1 cellular context compared by ENCODE assay signal in the genomic region with DNA sequence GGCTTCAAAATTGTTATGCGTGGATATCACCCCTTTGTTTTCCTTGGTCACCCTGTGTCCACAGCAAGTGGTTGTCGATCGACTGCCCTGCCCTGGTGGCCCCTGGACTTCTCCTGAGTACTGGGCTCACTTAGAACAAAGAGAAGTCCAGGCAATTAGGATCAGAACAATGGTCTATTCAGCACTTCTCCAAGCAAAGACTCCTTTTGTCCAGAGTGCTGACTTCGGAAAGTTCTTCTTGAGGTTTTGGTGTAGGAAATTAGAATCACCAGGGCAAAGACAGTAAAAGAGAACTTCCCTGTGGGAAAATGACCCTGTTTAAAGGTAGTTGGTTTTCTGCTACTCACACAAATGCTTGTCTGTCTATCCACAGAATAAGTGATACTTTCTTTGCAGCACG.
TF ChIP-seq lines count a peak whose summit lies in the region.

No MANE protein-coding gene starts in this region.

TF ChIP-seq in H1, 55 proteins besides CTCF, POLR2A, EP300 and RAD21:
- TF ChIP-seq EZH2 (IDR thresholded peaks at IDR 0.05; ENCODE audit: low read depth, low read length, severe bottlenecking) (no peak), BCL11A (IDR thresholded peaks at IDR 0.05; ENCODE audit: low read depth in 2 of 2, low read length in 2 of 2) (no peak), SIN3A (conservative IDR thresholded peaks at IDR 0.05 in 1 of 2, IDR thresholded peaks at IDR 0.05 in 1 of 2; ENCODE audit: low read depth in 1 of 2, low read length in 2 of 2) (no peak), POU5F1 (IDR thresholded peaks at IDR 0.05; ENCODE audit: low read depth, low read length) (no peak), JUN (IDR thresholded peaks at IDR 0.05; ENCODE audit: low read depth, low read length) (no peak), SP2 (IDR thresholded peaks at IDR 0.05; ENCODE audit: low read length) (no peak)
- TF ChIP-seq, protein P1, sequence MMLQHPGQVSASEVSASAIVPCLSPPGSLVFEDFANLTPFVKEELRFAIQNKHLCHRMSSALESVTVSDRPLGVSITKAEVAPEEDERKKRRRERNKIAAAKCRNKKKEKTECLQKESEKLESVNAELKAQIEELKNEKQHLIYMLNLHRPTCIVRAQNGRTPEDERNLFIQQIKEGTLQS (IDR thresholded peaks at IDR 0.05; ENCODE audit: insufficient read depth, low read depth, low read length) = no peak
